ENCODE assay signal across 8 cellular contexts in genomic region chrX:130170752-130171445, GRCh38. TPM values are rescaled to one million over a fixed set of nuclear protein-coding genes. Genes with fewer than 3 reads are reported as not detected.
DNase-seq lines count a peak whose midpoint lies in the region; ATAC-seq and TF ChIP-seq lines count a peak whose summit lies in the region.

No MANE protein-coding gene starts in this region.

- ATAC-seq in GM21367 (IDR thresholded peaks at IDR 0.05; ENCODE audit: unreplicated experiment) (peak; percentile 72), Panc1 (peak; percentile 87), Right ventricle myocardium superior (ENCODE audit: poor library complexity) (peak; percentile 54)

- BruUV-seq in Panc1 (replicated peaks; lab: Mats Ljungman, UMichigan): no TSS peak

- in situ Hi-C loops in Panc1 (cut with HindIII; ENCODE audit: low pct_unique_long_range_greater_than_20kb, low sequenced_read_pairs): no loop called here

- no peaks in the 10 kb centered on the region for H3K27me3 ChIP-seq in Panc1 (ENCODE audit: control insufficient read depth, insufficient read depth, low read length)

- H3K4me3 ChIP-seq in Panc1 (ENCODE audit: low read depth in 2 of 2, low read length in 2 of 2): peak overlapping the region; percentile 64 to 75

- intact Hi-C loops in Panc1 (cut with micrococcal nuclease; ENCODE audit: unreplicated experiment) (no loop called here), Right ventricle myocardium superior (cut with DNase I) (no loop called here)

- no peaks in the 10 kb centered on the region for H3K36me3 ChIP-seq in Panc1 (ENCODE audit: control insufficient read depth, insufficient read depth, low read length)

- peak; percentile 36 for DNase-seq in DMS 273 treated with DMSO at 0.1 percent for 48 hours (lab: John Stamatoyannopoulos, UW)
- DNase-seq in HuH-7.5 (ENCODE audit: low spot score): peak; percentile 68
- DNase-seq in Panc1 (ENCODE audit: low read depth, low spot score): no peak
- DNase-seq in activated gamma-delta T cell treated with anti-CD3 and anti-CD28 coated beads, Interleukin-2, amount 50 U/mL, for 16 hours (ENCODE audit: low read depth): peak; percentile 46
- DNase-seq in Right ventricle myocardium superior: peak; percentile 62
- DNase-seq in pons (ENCODE audit: low spot score): peak; percentile 92
- DNase-seq in glomerular visceral epithelial cell (ENCODE audit: extremely low spot score): no peak

- no peak for TF ChIP-seq CTCF in Panc1 (IDR thresholded peaks at IDR 0.05)

- H3K27ac ChIP-seq in Panc1 (ENCODE audit: low read length): peak overlapping the region; percentile 74

- CTCF ChIA-PET in Panc1 (lab: Charles Lee): no interaction called here

- POLR2A ChIA-PET in Panc1 (lab: Charles Lee): interaction anchor here (0.5 to 0.7 kb wide), 2 partner anchors 214 to 338 kb away, joined by 3 to 5 read pairs; no protein-coding TSS in a partner anchor

- H3K4me1 ChIP-seq in Panc1 (ENCODE audit: control insufficient read depth, insufficient read depth, low read length): peaks cover 32% of the 10 kb centered on the region

- H3K9me3 ChIP-seq in Panc1 (ENCODE audit: control insufficient read depth, insufficient read depth, low read depth, low read length): no peaks in the 10 kb centered on the region

RNA-seq across cellular contexts. Expression of gene RAB33A, which starts 0.9 kb away (rescaled TPM):
- 2.2 TPM for total RNA-seq in Panc1 (2021; ENCODE audit: unreplicated experiment)
- 7.2 TPM for polyA plus RNA-seq in Panc1 (2012; ENCODE audit: insufficient read length)
- 0.24 TPM for total RNA-seq in Right ventricle myocardium superior

RNA-seq across cellular contexts. Expression of gene AIFM1, which starts 5.3 kb away (rescaled TPM):
- 96.6 TPM for total RNA-seq in Panc1 (2021; ENCODE audit: unreplicated experiment)
- 95.4 TPM for polyA plus RNA-seq in Panc1 (2012; ENCODE audit: insufficient read length)
- total RNA-seq in Right ventricle myocardium superior: 142 TPM

Comparison
In these comparisons a context has a peak if more than half of its experiments do, and no peak if none do; other contexts are left out.
1. DNase-seq: peak in DMS 273 treated with DMSO at 0.1 percent for 48 hours (single experiment), HuH-7.5 (single experiment), activated gamma-delta T cell treated with anti-CD3 and anti-CD28 coated beads, Interleukin-2, amount 50 U/mL, for 16 hours (single experiment), Right ventricle myocardium superior (single experiment) and pons (single experiment); none in Panc1 (single experiment) and glomerular visceral epithelial cell (single experiment).
2. Peak in every context shown above with its lines, with median percentiles within 50 percentile points of each other: ATAC-seq.